ENCODE assay signal across 33 cellular contexts in genomic region chr12:104944252-104944651, GRCh38.
"Had no signal": no experiment of that assay in that cellular context is flagged by ENCODE, and none has a peak within 500 bp of the region (broad histone marks: within the 10 kb centered on the region; RNA-seq: fewer than 3 reads in every experiment).

No MANE protein-coding gene starts in this region.

- H3K4me3 ChIP-seq: right atrium auricular region, spleen, testis, transverse colon had no signal

- H2AFZ ChIP-seq: parathyroid adenoma had no signal

- H3K27me3 ChIP-seq: brain microvascular endothelial cell, right atrium auricular region, spleen, testis, transverse colon had no signal

- H3K36me3 ChIP-seq: brain microvascular endothelial cell, right atrium auricular region, spleen, transverse colon had no signal

- ATAC-seq: esophagus mucosa; left ventricle myocardium superior; naive thymus-derived CD8-positive, alpha-beta T cell had no signal

- H3K27me3 Mint-ChIP-seq: activated naive CD8-positive, alpha-beta T cell; memory B cell had no signal

- H3K4me1 ChIP-seq: parathyroid adenoma, right atrium auricular region, spleen, testis had no signal

- FAIRE-seq: endothelial cell of umbilical vein, TTC549, urothelium cell line had no signal

- H3K9ac ChIP-seq: parathyroid adenoma had no signal

- H3K27ac ChIP-seq: brain microvascular endothelial cell, parathyroid adenoma, right atrium auricular region, spleen, testis, transverse colon, VCaP had no signal

- DNase-seq: activated CD4-positive, alpha-beta T cell treated with anti-CD3 and anti-CD28 coated beads for 48 hours; activated CD4-positive, alpha-beta T cell treated with anti-CD3 and anti-CD28 coated beads, Interleukin-2, amount 50 U/mL, for 48 hours; activated CD8-positive, alpha-beta memory T cell treated with anti-CD3 and anti-CD28 coated beads for 24 hours; activated effector memory CD4-positive, alpha-beta T cell treated with Interleukin-2 at 50 U/mL for 16 hours; activated naive CD4-positive, alpha-beta T cell treated with Interleukin-2 at 50 U/mL for 16 hours; aorta; brain microvascular endothelial cell; central memory CD4-positive, alpha-beta T cell; foreskin fibroblast; head of caudate nucleus; hippocampal formation; immature natural killer cell; left ventricle myocardium superior; midbrain; naive thymus-derived CD8-positive, alpha-beta T cell; nucleus accumbens; spleen; stimulated activated naive CD4-positive, alpha-beta T cell treated with Interleukin-2 at 50 U/mL for 16 hours; SW 1271; T-helper 9 cell; testis; transverse colon had no signal

- H3K9me3 ChIP-seq: right atrium auricular region, testis, transverse colon had no signal

- H3K4me1 Mint-ChIP-seq: immature natural killer cell; memory B cell; naive thymus-derived CD8-positive, alpha-beta T cell; neural crest cell had no signal

- H3K4me3 Mint-ChIP-seq: activated naive CD8-positive, alpha-beta T cell; immature natural killer cell; memory B cell; naive thymus-derived CD8-positive, alpha-beta T cell; neural crest cell; T-helper 1 cell treated with Interleukin-12 subunit alpha and Interleukin-12 subunit beta and Interleukin-4 antibody, amounts not matched to agents 30 μg/mL and 1 μg/mL, for 36 hours had no signal

- H3K27ac Mint-ChIP-seq: activated naive CD8-positive, alpha-beta T cell; immature natural killer cell; memory B cell; naive thymus-derived CD8-positive, alpha-beta T cell; T-helper 1 cell treated with Interleukin-12 subunit alpha and Interleukin-12 subunit beta and Interleukin-4 antibody, amounts not matched to agents 30 μg/mL and 1 μg/mL, for 36 hours had no signal
